In genomic region chr4:67483868-67484602, GRCh38 we compare ENCODE assay signal across 17 cellular contexts.
A peak's percentile ranks its signal among the peaks of the same experiment; 100 is the strongest.
DNase-seq lines count a peak whose midpoint lies in the region; ATAC-seq, FAIRE-seq and TF ChIP-seq lines count a peak whose summit lies in the region.
"Had no signal": no experiment of that assay in that cellular context is flagged by ENCODE, and none has a peak within 500 bp of the region (broad histone marks: within the 10 kb centered on the region; RNA-seq: fewer than 3 reads in every experiment).

No MANE protein-coding gene starts in this region.

- H3K4me1 ChIP-seq in K562 (replicated peaks in 1 of 2; ENCODE audit: control insufficient read depth in 2 of 2, insufficient read depth in 2 of 2, low read length in 2 of 2): no peaks in the 10 kb centered on the region
- no peaks in the 10 kb centered on the region for H3K4me1 ChIP-seq in mesendoderm (ENCODE audit: control insufficient read depth, low read depth, low read length)
- H3K4me1 ChIP-seq: Caco-2, heart right ventricle, prostate gland had no signal

- intact Hi-C loops in K562 (cut with micrococcal nuclease): no loop called here

- TF ChIP-seq POLR2A in K562 (conservative IDR thresholded peaks at IDR 0.05): no peak

- H3K79me2 ChIP-seq in K562 (ENCODE audit: control insufficient read depth, insufficient read depth, low read length) (peaks cover 33% of the 10 kb centered on the region), mesendoderm (ENCODE audit: control insufficient read depth, insufficient read depth, low read length) (no peaks in the 10 kb centered on the region)

- no peak overlapping the region for H3K4me2 ChIP-seq in K562 (ENCODE audit: insufficient read depth, low read length)
- no peak overlapping the region for H3K4me2 ChIP-seq in mesendoderm (ENCODE audit: low read length)

- H3K9ac ChIP-seq in K562 (ENCODE audit: insufficient read depth in 1 of 2, low read depth in 2 of 2, low read length in 2 of 2): no peak overlapping the region
- no peak overlapping the region for H3K9ac ChIP-seq in mesendoderm (ENCODE audit: low read length)

- H2BK15ac ChIP-seq in mesendoderm (replicated peaks; ENCODE audit: low read depth): no peak overlapping the region

- WGBS in K562 (ENCODE audit: insufficient coverage, low coverage, missing lambda C conversion rate): 72% methylated on average over 5 of the region's 5 CpGs
- no CpG with 5 or more reads among the region's 5 CpGs for WGBS in mesendoderm (ENCODE audit: extremely low coverage, insufficient coverage, low lambda C conversion rate)

- no peak for TF ChIP-seq EP300 in K562 (IDR thresholded peaks at IDR 0.05; ENCODE audit: low read length)

- CTCF ChIA-PET in K562 (lab: Yijun Ruan, JAX; ENCODE audit: low intra/inter-chr PET ratio): no interaction called here

- FAIRE-seq in K562 (lab: Jason Lieb, UNC): peak; percentile 6

- POLR2A ChIA-PET in K562 (lab: Yijun Ruan, JAX): no interaction called here

- no peaks in the 10 kb centered on the region for H3K79me1 ChIP-seq in mesendoderm (ENCODE audit: low read length)

- H3K56ac ChIP-seq in mesendoderm (ENCODE audit: low read length): no peak overlapping the region

- no peak overlapping the region for H2AFZ ChIP-seq in K562 (ENCODE audit: low read depth, low read length)

- H3K27me3 ChIP-seq in K562 (ENCODE audit: control insufficient read depth in 2 of 2, insufficient read depth in 2 of 2, low read length in 2 of 2) (no peaks in the 10 kb centered on the region), mesendoderm (ENCODE audit: insufficient read depth, low read length, poor library complexity) (no peaks in the 10 kb centered on the region)
- H3K27me3 ChIP-seq: heart right ventricle, SJSA1 had no signal

- no peak overlapping the region for H4K8ac ChIP-seq in mesendoderm (ENCODE audit: low read depth, low read length)

- peaks cover 59% of the 10 kb centered on the region for H3K36me3 ChIP-seq in K562 (ENCODE audit: control insufficient read depth, insufficient read depth, low read length)
- H3K36me3 ChIP-seq in mesendoderm (ENCODE audit: control insufficient read depth, insufficient read depth, low read length): no peaks in the 10 kb centered on the region
- H3K36me3 ChIP-seq: prostate gland had no signal

- no peak overlapping the region for H3K4me3 ChIP-seq in K562
- no peak overlapping the region for H3K4me3 ChIP-seq in mesendoderm (ENCODE audit: low read length)
- H3K4me3 ChIP-seq: heart right ventricle, prostate gland, SJSA1 had no signal

- no peak overlapping the region for H3K23ac ChIP-seq in mesendoderm (ENCODE audit: low read length)

- no peak overlapping the region for H3K18ac ChIP-seq in mesendoderm (ENCODE audit: low read length)

- TF ChIP-seq RAD21 in K562 (CRISPR knock-in tag; conservative IDR thresholded peaks at IDR 0.05 in 1 of 2, IDR thresholded peaks at IDR 0.05 in 1 of 2): no peak

- no TSS peak for BruUV-seq in K562 (replicated peaks; lab: Mats Ljungman, UMichigan)

- ATAC-seq in HG03103 (IDR thresholded peaks at IDR 0.05; ENCODE audit: low read depth, unreplicated experiment) (peak; percentile 45), K562 (peak; percentile 59), HG03342 (IDR thresholded peaks at IDR 0.05; ENCODE audit: unreplicated experiment) (no peak)
- ATAC-seq: heart right ventricle had no signal

- H3K9me1 ChIP-seq in K562 (ENCODE audit: control insufficient read depth, insufficient read depth, low read length): no peaks in the 10 kb centered on the region

- H3K9me3 ChIP-seq in K562 (replicated peaks; ENCODE audit: control insufficient read depth, insufficient read depth, low read depth, low read length): no peaks in the 10 kb centered on the region
- H3K9me3 ChIP-seq: Caco-2, prostate gland had no signal

- DNase-seq in ELR (ENCODE audit: low read depth) (peak; percentile 65), K562 (ENCODE audit: extremely low read depth in 1 of 4, low spot score in 3 of 4) (peak in 1 of 4 experiments; percentile 16), mesendoderm (peak; percentile 83), ACHN (no peak), epidermal melanocyte (ENCODE audit: insufficient read length, low spot score) (no peak), NCI-H2196 (lab: John Stamatoyannopoulos, UW; ENCODE audit: unreplicated experiment) (no peak)
- DNase-seq: activated CD4-positive, alpha-beta T cell treated with anti-CD3 and anti-CD28 coated beads for 1 hour; activated naive CD4-positive, alpha-beta T cell treated with Interleukin-2 at 50 U/mL for 16 hours; Caco-2; heart right ventricle; NCI-H1436 treated with DMSO at 0.1 percent for 48 hours; NCI-H774; substantia nigra had no signal

- H2BK120ac ChIP-seq in mesendoderm (ENCODE audit: low read depth, low read length): no peak overlapping the region

- no peak overlapping the region for H2AK5ac ChIP-seq in mesendoderm (ENCODE audit: low read length)

- H2BK5ac ChIP-seq in mesendoderm (ENCODE audit: low read length): no peak overlapping the region

- H3K27ac ChIP-seq in K562 (ENCODE audit: extremely low read depth, low read depth, low read length) (no peak overlapping the region; the same call in 2 of the 3 replicates), mesendoderm (ENCODE audit: low read depth, low read length) (no peak overlapping the region)
- H3K27ac ChIP-seq: heart right ventricle, prostate gland, SJSA1 had no signal

- no peak overlapping the region for H4K5ac ChIP-seq in mesendoderm (ENCODE audit: low read length)

- H4K20me1 ChIP-seq in K562 (replicated peaks; ENCODE audit: control insufficient read depth, insufficient read depth, low read length): no peaks in the 10 kb centered on the region

- TF ChIP-seq CTCF in K562 (IDR thresholded peaks at IDR 0.05 in 2 of 3, conservative IDR thresholded peaks at IDR 0.05 in 1 of 3; ENCODE audit: insufficient read depth in 2 of 3, low read depth in 1 of 3, low read length in 3 of 3): no peak

- in situ Hi-C loops in K562 (cut with MboI) (no loop called here), ACHN (cut with HindIII; ENCODE audit: low pct_ligation_motif_present, low pct_unique_long_range_greater_than_20kb, low sequenced_read_pairs) (no loop called here)

- no peak overlapping the region for H3K4ac ChIP-seq in mesendoderm (ENCODE audit: low read depth, low read length)

TF ChIP-seq in K562, 482 proteins besides CTCF, POLR2A, EP300 and RAD21:
- TF ChIP-seq SRF (CRISPR knock-in tag; IDR thresholded peaks at IDR 0.05): no peak
- TF ChIP-seq ATF3 (IDR thresholded peaks at IDR 0.05): peak; percentile 66
- TF ChIP-seq ATF3 (CRISPR knock-in tag; conservative IDR thresholded peaks at IDR 0.05): no peak
- TF ChIP-seq KDM2B (CRISPR knock-in tag; IDR thresholded peaks at IDR 0.05): no peak
- no peak for TF ChIP-seq POLR3A (IDR thresholded peaks at IDR 0.05; ENCODE audit: borderline replicate concordance, extremely low read depth, insufficient read depth, insufficient read length)
- TF ChIP-seq MAFG (tag; conservative IDR thresholded peaks at IDR 0.05): no peak
- TF ChIP-seq MEF2A (IDR thresholded peaks at IDR 0.05; ENCODE audit: control insufficient read depth, low read depth, low read length): peak; percentile 33; the same call in 1 of the 2 replicates
- TF ChIP-seq HNRNPLL (IDR thresholded peaks at IDR 0.05; ENCODE audit: low read depth, low read length, poor library complexity, severe bottlenecking): no peak
- TF ChIP-seq ZNF696 (CRISPR knock-in tag; conservative IDR thresholded peaks at IDR 0.05): no peak
- TF ChIP-seq ZBTB33 (CRISPR knock-in tag; IDR thresholded peaks at IDR 0.05): 0 out of 2 replicates have a peak, but pooled peaks have one; percentile 14
- TF ChIP-seq ARHGAP35 (IDR thresholded peaks at IDR 0.05; ENCODE audit: partially characterized antibody): no peak
- peak; percentile 50 for TF ChIP-seq FOSL1 (tag; conservative IDR thresholded peaks at IDR 0.05)

Comparison
In these comparisons a context has a peak if more than half of its experiments do, and no peak if none do; other contexts are left out.
1. DNase-seq: peak in ELR (single experiment) and mesendoderm (single experiment); none in ACHN (single experiment), epidermal melanocyte (single experiment) and NCI-H2196 (single experiment).